8 cellular contexts compared by ENCODE assay signal in the genomic region with DNA sequence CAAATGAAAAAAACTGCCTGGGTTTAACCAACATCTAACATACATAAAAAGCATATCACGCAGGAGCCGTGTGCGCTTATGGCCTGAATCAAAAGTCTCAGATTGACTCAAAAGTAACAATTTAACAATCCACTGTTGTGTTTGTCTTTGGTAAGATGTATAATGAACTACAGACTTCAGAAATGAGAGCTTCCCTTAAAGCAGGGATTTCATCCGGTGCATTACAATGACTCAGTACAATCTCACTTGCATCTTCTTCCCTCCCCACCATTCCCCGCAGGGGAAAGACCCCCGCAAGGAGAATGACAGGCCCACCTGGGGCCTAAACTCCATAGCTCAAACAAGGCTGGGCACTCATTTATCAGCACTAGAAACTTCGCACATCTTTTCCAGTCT. TPM values are rescaled to one million over a fixed set of nuclear protein-coding genes. Genes with fewer than 3 reads are reported as not detected.
DNase-seq lines count a peak whose midpoint lies in the region; ATAC-seq and TF ChIP-seq lines count a peak whose summit lies in the region.

No MANE protein-coding gene starts in this region.

- H3K9ac ChIP-seq in endocrine pancreas (ENCODE audit: control insufficient read depth, insufficient read depth, low read length): peak overlapping the region; percentile 84
- H3K9ac ChIP-seq in neural progenitor cell: peak overlapping the region; percentile 37

- peaks cover 6% of the 10 kb centered on the region for H3F3A ChIP-seq in neural progenitor cell (ENCODE audit: low read depth)

- H3K79me2 ChIP-seq in neural progenitor cell (ENCODE audit: low read depth): peaks cover 64% of the 10 kb centered on the region

- no peaks in the 10 kb centered on the region for H3K36me3 ChIP-seq in endocrine pancreas (ENCODE audit: control insufficient read depth, insufficient read depth, low read length)
- peaks cover 4% of the 10 kb centered on the region for H3K36me3 ChIP-seq in neural progenitor cell

- H3K4me1 ChIP-seq in endocrine pancreas (ENCODE audit: control insufficient read depth, insufficient read depth, low read length) (peaks cover 15% of the 10 kb centered on the region), neural progenitor cell (peaks cover 14% of the 10 kb centered on the region)

- no peak overlapping the region for H2AFZ ChIP-seq in neural progenitor cell (replicated peaks)

- H3K9me3 ChIP-seq in endocrine pancreas (ENCODE audit: control insufficient read depth, low read length) (no peaks in the 10 kb centered on the region), neural progenitor cell (ENCODE audit: low read depth) (no peaks in the 10 kb centered on the region)

- H3K4me3 ChIP-seq in endocrine pancreas (ENCODE audit: control insufficient read depth, insufficient read depth, low read length) (peak overlapping the region; percentile 91), neural progenitor cell (peak overlapping the region; percentile 96)

- peaks cover 3% of the 10 kb centered on the region for H3K27me3 Mint-ChIP-seq in neural progenitor cell (ENCODE audit: insufficient read depth, low read depth)

- H4K20me1 ChIP-seq in neural progenitor cell (ENCODE audit: low read depth): peaks cover 50% of the 10 kb centered on the region

- peak; percentile 20 for ATAC-seq in HG02885 (IDR thresholded peaks at IDR 0.05; ENCODE audit: poor library complexity, unreplicated experiment)

- TF ChIP-seq CTCF in neural progenitor cell (IDR thresholded peaks at IDR 0.05): no peak

- peak; percentile 18 for DNase-seq in stimulated activated naive CD4-positive, alpha-beta T cell treated with Interleukin-2 at 50 U/mL for 16 hours (lab: John Stamatoyannopoulos, UW)
- DNase-seq in stimulated activated naive CD4-positive, alpha-beta T cell (lab: John Stamatoyannopoulos, UW): no peak
- peak; percentile 16 for DNase-seq in SK-MEL-5 (ENCODE audit: low read depth, low spot score)
- DNase-seq in neural progenitor cell (ENCODE audit: low spot score): no peak
- DNase-seq in NCI-H82 treated with DMSO at 0.1 percent for 48 hours (lab: John Stamatoyannopoulos, UW; ENCODE audit: unreplicated experiment): no peak
- no peak for DNase-seq in HuH-7 (ENCODE audit: low spot score)

- peaks cover 24% of the 10 kb centered on the region for H3K4me1 Mint-ChIP-seq in neural progenitor cell

- H3K27ac ChIP-seq in neural progenitor cell: no peak overlapping the region

- peak overlapping the region; percentile 98 for H3K27ac Mint-ChIP-seq in neural progenitor cell

- in situ Hi-C loops in SK-MEL-5 (cut with HindIII; ENCODE audit: low pct_unique_long_range_greater_than_20kb, low sequenced_read_pairs): no loop called here

- H3K9me3 Mint-ChIP-seq in neural progenitor cell: peaks cover 2% of the 10 kb centered on the region

- H3K27me3 ChIP-seq in endocrine pancreas (ENCODE audit: control insufficient read depth, insufficient read depth, low read length) (no peaks in the 10 kb centered on the region), neural progenitor cell (peaks cover 20% of the 10 kb centered on the region)

- H3K4me2 ChIP-seq in neural progenitor cell: peak overlapping the region; percentile 98

- peak overlapping the region; percentile 97 for H3K4me3 Mint-ChIP-seq in neural progenitor cell

- peaks cover 35% of the 10 kb centered on the region for H3K36me3 Mint-ChIP-seq in neural progenitor cell

RNA-seq across cellular contexts. Expression of a gene that starts 1.4 kb away (rescaled TPM):
- 105 TPM in 2 replicates for total RNA-seq in SK-MEL-5 (2014; rRNA removed; shearing (Covaris generic))
- polyA plus RNA-seq in SK-MEL-5 (2015; cell fraction: cytosol; rRNA removed): 68.8 and 88.5 TPM in 2 replicates
- polyA plus RNA-seq in SK-MEL-5 (2015; cell fraction: nucleus; rRNA removed): 63.3 and 63.8 TPM in 2 replicates
- 108 and 131 TPM in 2 replicates for total RNA-seq in neural progenitor cell (ENCODE audit: low replicate concordance)

Comparison
In these comparisons a context has a peak if more than half of its experiments do, and no peak if none do; other contexts are left out.
1. DNase-seq: peak in stimulated activated naive CD4-positive, alpha-beta T cell treated with Interleukin-2 at 50 U/mL for 16 hours (single experiment) and SK-MEL-5 (single experiment); none in stimulated activated naive CD4-positive, alpha-beta T cell (0 of 6), neural progenitor cell (single experiment), NCI-H82 treated with DMSO at 0.1 percent for 48 hours (single experiment) and HuH-7 (single experiment).